3 cellular contexts compared by ENCODE assay signal in the genomic region with DNA sequence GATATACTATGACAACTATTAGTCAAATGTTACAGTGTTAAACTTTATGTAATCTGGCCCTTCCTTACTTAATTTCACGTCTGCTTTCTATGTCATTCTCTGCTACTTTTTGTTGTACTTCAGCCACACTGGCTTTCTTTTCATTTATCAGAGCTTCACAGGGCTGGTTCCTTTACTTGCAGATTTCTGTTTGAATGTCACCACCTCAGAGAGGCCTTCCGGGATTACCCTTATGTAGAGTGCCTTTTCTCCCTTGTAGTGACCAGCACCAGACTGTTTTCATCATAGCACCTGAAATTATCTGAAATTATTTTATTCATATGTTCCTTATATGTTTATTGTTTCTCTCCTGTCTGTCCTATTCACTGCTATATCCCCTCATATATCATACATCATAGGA.
A peak's percentile ranks its signal among the peaks of the same experiment; 100 is the strongest.
TF ChIP-seq lines count a peak whose summit lies in the region.

No MANE protein-coding gene starts in this region.

TF ChIP-seq in HepG2, 621 proteins besides CTCF, POLR2A, EP300 and RAD21 (continued from another document):
- TF ChIP-seq ZFP36 (IDR thresholded peaks at IDR 0.05; ENCODE audit: borderline replicate concordance, low read depth, low read length, partially characterized antibody) = peak; percentile 41

TF ChIP-seq in A549, 52 proteins besides CTCF, POLR2A, EP300 and RAD21 (continued from another document):
- TF ChIP-seq TFCP2L1 (CRISPR knock-in tag; IDR thresholded peaks at IDR 0.05) (no peak), ZFP36 (IDR thresholded peaks at IDR 0.05; ENCODE audit: borderline replicate concordance, partially characterized antibody) (peak; percentile 62), FOXS1 (CRISPR knock-in tag; IDR thresholded peaks at IDR 0.05) (no peak), JUNB (IDR thresholded peaks at IDR 0.05) (no peak)
- TF ChIP-seq, protein P1, sequence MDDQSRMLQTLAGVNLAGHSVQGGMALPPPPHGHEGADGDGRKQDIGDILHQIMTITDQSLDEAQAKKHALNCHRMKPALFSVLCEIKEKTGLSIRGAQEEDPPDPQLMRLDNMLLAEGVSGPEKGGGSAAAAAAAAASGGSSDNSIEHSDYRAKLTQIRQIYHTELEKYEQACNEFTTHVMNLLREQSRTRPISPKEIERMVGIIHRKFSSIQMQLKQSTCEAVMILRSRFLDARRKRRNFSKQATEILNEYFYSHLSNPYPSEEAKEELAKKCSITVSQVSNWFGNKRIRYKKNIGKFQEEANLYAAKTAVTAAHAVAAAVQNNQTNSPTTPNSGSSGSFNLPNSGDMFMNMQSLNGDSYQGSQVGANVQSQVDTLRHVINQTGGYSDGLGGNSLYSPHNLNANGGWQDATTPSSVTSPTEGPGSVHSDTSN (IDR thresholded peaks at IDR 0.05) = no peak

TF ChIP-seq in K562, 482 proteins besides CTCF, POLR2A, EP300 and RAD21 (continued from another document):
- peak; percentile 95 for TF ChIP-seq RBM25 (IDR thresholded peaks at IDR 0.05; ENCODE audit: low read depth, low read length, severe bottlenecking)
- TF ChIP-seq, protein P2, sequence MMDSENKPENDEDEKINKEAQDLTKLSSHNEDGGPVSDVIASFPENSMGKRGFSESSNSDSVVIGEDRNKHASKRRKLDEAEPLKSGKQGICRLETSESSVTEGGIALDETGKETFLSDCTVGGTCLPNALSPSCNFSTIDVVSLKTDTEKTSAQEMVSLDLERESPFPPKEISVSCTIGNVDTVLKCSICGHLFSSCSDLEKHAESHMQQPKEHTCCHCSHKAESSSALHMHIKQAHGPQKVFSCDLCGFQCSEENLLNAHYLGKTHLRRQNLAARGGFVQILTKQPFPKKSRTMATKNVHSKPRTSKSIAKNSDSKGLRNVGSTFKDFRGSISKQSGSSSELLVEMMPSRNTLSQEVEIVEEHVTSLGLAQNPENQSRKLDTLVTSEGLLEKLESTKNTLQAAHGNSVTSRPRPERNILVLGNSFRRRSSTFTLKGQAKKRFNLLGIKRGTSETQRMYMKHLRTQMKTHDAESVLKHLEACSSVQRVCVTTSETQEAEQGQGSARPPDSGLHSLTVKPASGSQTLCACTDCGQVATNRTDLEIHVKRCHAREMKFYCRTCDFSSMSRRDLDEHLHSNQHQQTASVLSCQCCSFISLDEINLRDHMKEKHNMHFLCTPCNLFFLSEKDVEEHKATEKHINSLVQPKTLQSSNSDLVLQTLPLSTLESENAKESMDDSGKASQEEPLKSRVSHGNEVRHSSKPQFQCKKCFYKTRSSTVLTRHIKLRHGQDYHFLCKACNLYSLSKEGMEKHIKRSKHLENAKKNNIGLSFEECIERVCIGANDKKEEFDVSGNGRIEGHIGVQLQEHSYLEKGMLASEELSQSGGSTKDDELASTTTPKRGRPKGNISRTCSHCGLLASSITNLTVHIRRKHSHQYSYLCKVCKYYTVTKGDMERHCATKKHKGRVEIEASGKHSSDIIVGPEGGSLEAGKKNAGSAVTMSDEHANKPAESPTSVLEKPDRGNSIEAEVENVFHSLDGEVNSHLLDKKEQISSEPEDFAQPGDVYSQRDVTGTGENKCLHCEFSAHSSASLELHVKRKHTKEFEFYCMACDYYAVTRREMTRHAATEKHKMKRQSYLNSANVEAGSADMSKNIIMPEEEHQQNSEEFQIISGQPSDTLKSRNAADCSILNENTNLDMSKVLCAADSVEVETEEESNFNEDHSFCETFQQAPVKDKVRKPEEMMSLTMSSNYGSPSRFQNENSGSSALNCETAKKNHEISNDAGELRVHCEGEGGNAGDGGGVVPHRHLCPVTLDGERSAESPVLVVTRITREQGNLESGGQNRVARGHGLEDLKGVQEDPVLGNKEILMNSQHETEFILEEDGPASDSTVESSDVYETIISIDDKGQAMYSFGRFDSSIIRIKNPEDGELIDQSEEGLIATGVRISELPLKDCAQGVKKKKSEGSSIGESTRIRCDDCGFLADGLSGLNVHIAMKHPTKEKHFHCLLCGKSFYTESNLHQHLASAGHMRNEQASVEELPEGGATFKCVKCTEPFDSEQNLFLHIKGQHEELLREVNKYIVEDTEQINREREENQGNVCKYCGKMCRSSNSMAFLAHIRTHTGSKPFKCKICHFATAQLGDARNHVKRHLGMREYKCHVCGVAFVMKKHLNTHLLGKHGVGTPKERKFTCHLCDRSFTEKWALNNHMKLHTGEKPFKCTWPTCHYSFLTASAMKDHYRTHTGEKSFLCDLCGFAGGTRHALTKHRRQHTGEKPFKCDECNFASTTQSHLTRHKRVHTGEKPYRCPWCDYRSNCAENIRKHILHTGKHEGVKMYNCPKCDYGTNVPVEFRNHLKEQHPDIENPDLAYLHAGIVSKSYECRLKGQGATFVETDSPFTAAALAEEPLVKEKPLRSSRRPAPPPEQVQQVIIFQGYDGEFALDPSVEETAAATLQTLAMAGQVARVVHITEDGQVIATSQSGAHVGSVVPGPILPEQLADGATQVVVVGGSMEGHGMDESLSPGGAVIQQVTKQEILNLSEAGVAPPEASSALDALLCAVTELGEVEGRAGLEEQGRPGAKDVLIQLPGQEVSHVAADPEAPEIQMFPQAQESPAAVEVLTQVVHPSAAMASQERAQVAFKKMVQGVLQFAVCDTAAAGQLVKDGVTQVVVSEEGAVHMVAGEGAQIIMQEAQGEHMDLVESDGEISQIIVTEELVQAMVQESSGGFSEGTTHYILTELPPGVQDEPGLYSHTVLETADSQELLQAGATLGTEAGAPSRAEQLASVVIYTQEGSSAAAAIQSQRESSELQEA (IDR thresholded peaks at IDR 0.05; ENCODE audit: low read depth) = no peak
